ENCODE assay signal across 17 cellular contexts in the genomic region with DNA sequence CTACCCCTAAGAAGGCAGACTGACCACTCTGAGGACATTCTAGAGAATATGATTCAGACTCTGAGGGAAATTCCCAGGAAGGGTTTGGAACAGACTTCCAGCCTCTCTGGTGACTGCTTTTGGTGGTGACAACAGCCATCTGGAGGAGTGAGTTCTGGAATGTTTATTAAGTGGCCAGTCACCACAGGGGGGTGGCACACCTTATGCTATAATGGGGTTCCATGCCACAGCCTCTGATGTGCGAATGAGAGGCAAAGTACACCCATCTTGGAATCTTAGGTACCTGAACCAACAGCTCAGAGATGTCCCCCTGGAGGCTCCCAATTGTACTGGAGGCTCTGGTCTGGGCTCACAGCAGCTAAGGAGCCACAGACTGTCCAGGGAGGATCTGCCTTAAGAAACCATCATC. TPM values are rescaled to one million over a fixed set of nuclear protein-coding genes. Genes with fewer than 3 reads are reported as not detected.
DNase-seq lines count a peak whose midpoint lies in the region; ATAC-seq lines count a peak whose summit lies in the region.
"Had no signal": no experiment of that assay in that cellular context is flagged by ENCODE, and none has a peak within 500 bp of the region (broad histone marks: within the 10 kb centered on the region; RNA-seq: fewer than 3 reads in every experiment).

No MANE protein-coding gene starts in this region.

- DNase-seq in Daoy (ENCODE audit: low read depth) = peak; percentile 72
- peak; percentile 16 for DNase-seq in NCI-H226
- DNase-seq in dedifferentiated amniotic fluid mesenchymal stem cell (ENCODE audit: extremely low spot score) = peak; percentile 21
- peak; percentile 53 for DNase-seq in mesenteric fat pad (ENCODE audit: low spot score)
- no peak for DNase-seq in COLO668 (lab: John Stamatoyannopoulos, UW; ENCODE audit: unreplicated experiment)
- no peak for DNase-seq in activated naive CD4-positive, alpha-beta T cell treated with Interleukin-2 at 50 U/mL for 16 hours
- DNase-seq: effector CD4-positive, alpha-beta T cell; heart left ventricle; KBM-7; left cardiac atrium; naive B cell; NCI-H1436; NCI-H510A treated with DMSO at 0.1 percent for 48 hours; T1000; thyroid gland had no signal

- ATAC-seq in HG03571 (IDR thresholded peaks at IDR 0.05; ENCODE audit: unreplicated experiment) (no peak), HG03095 (IDR thresholded peaks at IDR 0.05; ENCODE audit: unreplicated experiment) (no peak)
- ATAC-seq: heart left ventricle, left cardiac atrium had no signal

RNA-seq across cellular contexts. Expression of a gene that starts 9.5 kb away (rescaled TPM):
- total RNA-seq in Daoy (2014; rRNA removed; shearing (Covaris generic)) = 34.6 and 48.3 TPM in 2 replicates
- total RNA-seq in mesenteric fat pad = 73.3 TPM

RNA-seq across cellular contexts. Expression of a gene that starts 11.1 kb away (rescaled TPM):
- total RNA-seq in Daoy (2014; rRNA removed; shearing (Covaris generic)) = 0.69 and 2.6 TPM in 2 replicates
- 0.77 TPM for total RNA-seq in mesenteric fat pad

RNA-seq across cellular contexts. Expression of a gene that starts 19.2 kb away (rescaled TPM):
- 83.3 and 112 TPM in 2 replicates for total RNA-seq in Daoy (2014; rRNA removed; shearing (Covaris generic))
- total RNA-seq in mesenteric fat pad = 46.5 TPM

RNA-seq across cellular contexts. Expression of a gene that starts 19.5 kb away (rescaled TPM):
- total RNA-seq in Daoy (2014; rRNA removed; shearing (Covaris generic)) = 21.5 and 22.1 TPM in 2 replicates
- 17.0 TPM for total RNA-seq in mesenteric fat pad

RNA-seq across cellular contexts. Expression of a gene that starts 19.7 kb away (rescaled TPM):
- total RNA-seq in Daoy (2014; rRNA removed; shearing (Covaris generic)) = 308 and 348 TPM in 2 replicates
- 169 TPM for total RNA-seq in mesenteric fat pad

Comparison
In these comparisons a context has a peak if more than half of its experiments do, and no peak if none do; other contexts are left out.
1. DNase-seq: peak in Daoy (single experiment), NCI-H226 (single experiment), dedifferentiated amniotic fluid mesenchymal stem cell (single experiment) and mesenteric fat pad (single experiment); none in COLO668 (single experiment) and activated naive CD4-positive, alpha-beta T cell treated with Interleukin-2 at 50 U/mL for 16 hours (single experiment).